ENCODE assay signal across 8 cellular contexts in the genomic region with DNA sequence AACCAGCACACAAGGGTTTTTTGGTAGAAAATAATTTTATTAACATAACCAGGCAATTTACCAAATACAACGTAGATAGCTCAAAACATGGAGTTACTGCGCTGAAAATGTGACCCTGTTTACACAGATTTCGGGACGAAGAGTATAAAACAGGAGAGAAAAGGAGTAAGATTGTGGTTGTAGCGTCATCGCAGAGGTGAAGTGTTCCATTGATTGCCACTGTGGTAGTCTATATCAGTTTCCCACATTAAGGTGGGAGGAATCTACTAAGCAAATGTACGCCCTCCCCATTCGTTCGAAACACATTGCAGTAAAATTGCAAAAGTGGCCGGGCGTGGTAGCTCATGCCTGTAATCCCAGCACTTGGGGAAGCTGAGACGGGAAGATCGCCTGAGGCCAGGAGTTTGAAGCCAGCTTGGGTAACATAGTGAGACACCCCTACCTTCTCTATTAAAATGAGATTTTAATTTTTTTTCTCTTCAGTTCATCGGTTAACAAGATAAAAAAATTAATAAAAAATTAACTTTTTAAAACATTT. TPM values are rescaled to one million over a fixed set of nuclear protein-coding genes. Genes with fewer than 3 reads are reported as not detected.
DNase-seq lines count a peak whose midpoint lies in the region; ATAC-seq, FAIRE-seq and TF ChIP-seq lines count a peak whose summit lies in the region.
"Not testable (repeated sequence)": the region's sequence is repeated elsewhere in the genome, so short reads cannot be mapped to it uniquely, and the experiment has no call there.

No MANE protein-coding gene starts in this region.

- peak overlapping the region; percentile 94 for H3K27ac Mint-ChIP-seq in Calu3 (ENCODE audit: unreplicated experiment)
- H3K27ac Mint-ChIP-seq in osteocyte (ENCODE audit: unreplicated experiment) = not testable (repeated sequence)

- DNase-seq in Calu3 = peak; percentile 34
- DNase-seq in astrocyte of the spinal cord (ENCODE audit: low read depth, low spot score); HepG2 (ENCODE audit: low spot score); osteocyte (ENCODE audit: extremely low spot score, unreplicated experiment); thyroid gland: not testable (repeated sequence)
- peak; percentile 9 to 25 for DNase-seq in erythroblast (lab: John Stamatoyannopoulos, UW)

- not testable (repeated sequence) for ATAC-seq in HepG2

- FAIRE-seq in HepG2 (lab: Jason Lieb, UNC) = not testable (repeated sequence)

- H3K36me3 Mint-ChIP-seq in Calu3 (ENCODE audit: insufficient read depth, unreplicated experiment) = peaks cover 38% of the 10 kb centered on the region
- not testable (repeated sequence) for H3K36me3 Mint-ChIP-seq in osteocyte (ENCODE audit: unreplicated experiment)

- H3K9ac ChIP-seq in Loucy (ENCODE audit: low read depth, low read length, poor library complexity, severe bottlenecking) (peak overlapping the region; percentile 65), HepG2 (ENCODE audit: insufficient read depth, low read depth, low read length) (peak overlapping the region; percentile 92)

- H3K9me2 ChIP-seq in Loucy (replicated peaks; ENCODE audit: low read depth, low read length) = not testable (repeated sequence)

- intact Hi-C loops in Calu3 (cut with micrococcal nuclease; ENCODE audit: unreplicated experiment); HepG2 (cut with micrococcal nuclease; ENCODE audit: unreplicated experiment); thyroid gland (cut with DNase I): not testable (repeated sequence)

- not testable (repeated sequence) for H3K4me2 ChIP-seq in Loucy (ENCODE audit: low read depth, low read length, poor library complexity, severe bottlenecking)
- H3K4me2 ChIP-seq in HepG2 (ENCODE audit: low read depth, low read length) = peak overlapping the region; percentile 95

- H4K20me1 ChIP-seq in Loucy (ENCODE audit: insufficient read depth, low read length, poor library complexity, severe bottlenecking) = not testable (repeated sequence)
- peaks cover 20% of the 10 kb centered on the region for H4K20me1 ChIP-seq in HepG2 (ENCODE audit: insufficient read depth, low read length)

- not testable (repeated sequence) for H3K4me1 ChIP-seq in Loucy (ENCODE audit: insufficient read depth, low read length, poor library complexity, severe bottlenecking); thyroid gland
- H3K4me1 ChIP-seq in HepG2 (ENCODE audit: insufficient read depth, low read length) = peaks cover 41% of the 10 kb centered on the region

- peak overlapping the region; percentile 83 for H3K27ac ChIP-seq in VCaP
- H3K27ac ChIP-seq in HepG2 (ENCODE audit: extremely low read length, insufficient read depth, low read length); thyroid gland: not testable (repeated sequence)

- TF ChIP-seq POLR2A in erythroblast (IDR thresholded peaks at IDR 0.05; ENCODE audit: low read length); HepG2 (IDR thresholded peaks at IDR 0.05; ENCODE audit: insufficient read depth in 1 of 2, low read depth in 2 of 2, low read length in 2 of 2); thyroid gland (IDR thresholded peaks at IDR 0.05): not testable (repeated sequence)

- peak overlapping the region; percentile 73 for H3K4me3 ChIP-seq in Loucy (ENCODE audit: low read length, poor library complexity, severe bottlenecking)
- peak overlapping the region; percentile 70 for H3K4me3 ChIP-seq in astrocyte of the spinal cord (ENCODE audit: low read depth, low read length)
- H3K4me3 ChIP-seq in HepG2 (replicated peaks in 1 of 3; ENCODE audit: insufficient read depth in 1 of 3, low read depth in 2 of 3, low read length in 3 of 3) = peak overlapping the region; percentile 80 to 99 (median 85); a peak in 5 of 6 replicates
- H3K4me3 ChIP-seq in thyroid gland (replicated peaks in 1 of 3) = peak overlapping the region in 2 of 3 donors; percentile 99

- not testable (repeated sequence) for H3K9me3 ChIP-seq in Loucy (ENCODE audit: insufficient read depth, low read depth, low read length); HepG2 (ENCODE audit: low read length); thyroid gland

- H3K9me3 Mint-ChIP-seq in Calu3 (ENCODE audit: low read depth, unreplicated experiment); osteocyte (ENCODE audit: unreplicated experiment): not testable (repeated sequence)

- POLR2A ChIA-PET in HepG2 (lab: Yijun Ruan, JAX) = not testable (repeated sequence)

- H3K27me3 ChIP-seq in Loucy (ENCODE audit: insufficient read depth, low read length, poor library complexity, severe bottlenecking); HepG2 (ENCODE audit: control insufficient read depth in 1 of 2, insufficient read depth in 2 of 2, low read length in 2 of 2); thyroid gland: not testable (repeated sequence)

- not testable (repeated sequence) for BruUV-seq in Calu3 (replicated peaks; lab: Mats Ljungman, UMichigan)
- TSS peak; percentile 90 for BruUV-seq in HepG2 (replicated peaks; lab: Mats Ljungman, UMichigan)

- not testable (repeated sequence) for H3F3A ChIP-seq in Loucy (ENCODE audit: low read depth)

- TF ChIP-seq RAD21 in HepG2 (CRISPR knock-in tag; IDR thresholded peaks at IDR 0.05) = not testable (repeated sequence)

- H3K27me3 Mint-ChIP-seq in Calu3 (ENCODE audit: unreplicated experiment); osteocyte (ENCODE audit: unreplicated experiment): not testable (repeated sequence)

- TF ChIP-seq EP300 in HepG2 (IDR thresholded peaks at IDR 0.05; ENCODE audit: low read depth in 2 of 2, low read length in 2 of 2); HepG2 (CRISPR knock-in tag; IDR thresholded peaks at IDR 0.05; ENCODE audit: borderline replicate concordance): not testable (repeated sequence)

- H2AFZ ChIP-seq in Loucy (ENCODE audit: low read length); HepG2 (ENCODE audit: low read length): not testable (repeated sequence)

- not testable (repeated sequence) for TF ChIP-seq CTCF in Calu3 (IDR thresholded peaks at IDR 0.05; ENCODE audit: unreplicated experiment); Loucy (conservative IDR thresholded peaks at IDR 0.05; ENCODE audit: low read length); VCaP (conservative IDR thresholded peaks at IDR 0.05); astrocyte of the spinal cord (IDR thresholded peaks at IDR 0.05; ENCODE audit: low read depth, low read length); HepG2 (CRISPR knock-in tag; IDR thresholded peaks at IDR 0.05); osteocyte (IDR thresholded peaks at IDR 0.05); thyroid gland (IDR thresholded peaks at IDR 0.05)

- H3K4me3 Mint-ChIP-seq in Calu3 (ENCODE audit: low read depth, unreplicated experiment) (peak overlapping the region; percentile 90), osteocyte (ENCODE audit: unreplicated experiment) (peak overlapping the region; percentile 50)

- H3K79me2 ChIP-seq in Loucy (ENCODE audit: insufficient read depth, low read length) = not testable (repeated sequence)
- peaks cover 37% of the 10 kb centered on the region for H3K79me2 ChIP-seq in HepG2 (ENCODE audit: insufficient read depth, low read length)

- in situ Hi-C loops in astrocyte of the spinal cord (cut with HindIII; ENCODE audit: low sequenced_read_pairs); HepG2 (cut with HindIII; ENCODE audit: extremely low pct_ligation_motif_present, low pct_unique_long_range_greater_than_20kb): not testable (repeated sequence)

- CTCF ChIA-PET in Calu3 (lab: Charles Lee); HepG2 (lab: Yijun Ruan, JAX; ENCODE audit: low intra/inter-chr PET ratio, low total read pairs): not testable (repeated sequence)

- H3K4me1 Mint-ChIP-seq in Calu3 (ENCODE audit: low read depth, unreplicated experiment) = peaks cover 29% of the 10 kb centered on the region
- H3K4me1 Mint-ChIP-seq in osteocyte (ENCODE audit: unreplicated experiment) = peaks cover 27% of the 10 kb centered on the region

- WGBS in HepG2 (ENCODE audit: low lambda C conversion rate) = 24% methylated on average over 12 of the region's 14 CpGs
- 57 to 58% methylated on average over 14 of the region's 14 CpGs for WGBS in thyroid gland, 2 donors

- not testable (repeated sequence) for H3K36me3 ChIP-seq in Loucy (ENCODE audit: insufficient read depth, low read length); HepG2 (replicated peaks in 1 of 2; ENCODE audit: control insufficient read depth in 1 of 2, insufficient read depth in 2 of 2, low read length in 2 of 2); thyroid gland

RNA-seq across cellular contexts. Expression of a gene that starts 1.0 kb away (rescaled TPM):
- total RNA-seq in Calu3 (2022) (171 and 172 TPM in 2 replicates), HepG2 (2016; rRNA removed; fragmentation: Illumina TruSeq; extraction: Trizol) (169 and 249 TPM in 2 replicates), osteocyte (107 and 109 TPM in 2 replicates), thyroid gland (100 to 1,000 TPM in 2 of 4 donors, 10 to 100 TPM in 2; 80.5 to 172 (median 117) TPM)
- total RNA-seq in HepG2 (2016; cell fraction: cytosol; rRNA removed; fragmentation: Illumina TruSeq; extraction: Trizol; ENCODE audit: low read depth) = 29.3 and 30.1 TPM in 2 replicates
- 167 and 227 TPM in 2 replicates for total RNA-seq in HepG2 (2016; cell fraction: insoluble cytoplasmic fraction; rRNA removed; fragmentation: Illumina TruSeq; extraction: Trizol)
- total RNA-seq in HepG2 (2016; cell fraction: membrane; rRNA removed; fragmentation: Illumina TruSeq; extraction: Trizol) = 76.3 and 82.8 TPM in 2 replicates
- total RNA-seq in HepG2 (2016; cell fraction: nucleus; rRNA removed; fragmentation: Illumina TruSeq; extraction: Trizol) = 116 and 122 TPM in 2 replicates
- polyA plus RNA-seq in HepG2 (2011; rRNA removed) = 123 and 133 TPM in 2 replicates
- 73.0 and 84.6 TPM in 2 replicates for polyA plus RNA-seq in HepG2 (2011; cell fraction: cytosol; rRNA removed)
- 157 and 195 TPM in 2 replicates for polyA plus RNA-seq in HepG2 (2011; cell fraction: nucleus; rRNA removed)
- polyA plus RNA-seq in HepG2 (2012) = 92.3 and 114 TPM in 2 replicates
- 11.7 and 12.8 TPM in 2 replicates for polyA plus RNA-seq in HepG2 (2016; cell fraction: cytosol; fragmentation: Illumina TruSeq; extraction: Trizol; ENCODE audit: low read depth)
- polyA plus RNA-seq in HepG2 (2016; cell fraction: insoluble cytoplasmic fraction; fragmentation: Illumina TruSeq; extraction: Trizol; ENCODE audit: low read depth) = 160 and 180 TPM in 2 replicates
- polyA plus RNA-seq in HepG2 (2016; cell fraction: membrane; fragmentation: Illumina TruSeq; extraction: Trizol; ENCODE audit: low read depth) = 34.7 and 36.5 TPM in 2 replicates
- 194 and 214 TPM in 2 replicates for polyA plus RNA-seq in HepG2 (2016; cell fraction: nucleus; fragmentation: Illumina TruSeq; extraction: Trizol; ENCODE audit: insufficient read depth, low read depth)
- 160 and 261 TPM in 2 replicates for polyA minus RNA-seq in HepG2 (2011; rRNA and poly(A)+ RNA removed; ENCODE audit: low replicate concordance)
- 82.4 and 91.4 TPM in 2 replicates for polyA minus RNA-seq in HepG2 (2011; cell fraction: cytosol; rRNA and poly(A)+ RNA removed)
- polyA minus RNA-seq in HepG2 (2011; cell fraction: nucleus; rRNA and poly(A)+ RNA removed) = 115 and 127 TPM in 2 replicates

RNA-seq across cellular contexts. Expression of a gene that starts 36.6 kb away (rescaled TPM):
- total RNA-seq in Calu3 (2022) = 112 and 114 TPM in 2 replicates
- 36.2 and 75.9 TPM in 2 replicates for total RNA-seq in HepG2 (2016; rRNA removed; fragmentation: Illumina TruSeq; extraction: Trizol)
- 34.0 and 35.5 TPM in 2 replicates for total RNA-seq in HepG2 (2016; cell fraction: cytosol; rRNA removed; fragmentation: Illumina TruSeq; extraction: Trizol; ENCODE audit: low read depth)
- 30.0 and 79.6 TPM in 2 replicates for total RNA-seq in HepG2 (2016; cell fraction: insoluble cytoplasmic fraction; rRNA removed; fragmentation: Illumina TruSeq; extraction: Trizol)
- 24.9 and 29.8 TPM in 2 replicates for total RNA-seq in HepG2 (2016; cell fraction: membrane; rRNA removed; fragmentation: Illumina TruSeq; extraction: Trizol)
- 104 and 124 TPM in 2 replicates for total RNA-seq in HepG2 (2016; cell fraction: nucleus; rRNA removed; fragmentation: Illumina TruSeq; extraction: Trizol)
- 183 and 205 TPM in 2 replicates for polyA plus RNA-seq in HepG2 (2011; rRNA removed)
- 51.3 and 61.8 TPM in 2 replicates for polyA plus RNA-seq in HepG2 (2011; cell fraction: cytosol; rRNA removed)
- 924 and 979 TPM in 2 replicates for polyA plus RNA-seq in HepG2 (2011; cell fraction: nucleus; rRNA removed)
- polyA plus RNA-seq in HepG2 (2012) = 192 and 342 TPM in 2 replicates
- polyA plus RNA-seq in HepG2 (2016; cell fraction: cytosol; fragmentation: Illumina TruSeq; extraction: Trizol; ENCODE audit: low read depth) = 11.9 and 14.0 TPM in 2 replicates
- 44.5 and 55.7 TPM in 2 replicates for polyA plus RNA-seq in HepG2 (2016; cell fraction: insoluble cytoplasmic fraction; fragmentation: Illumina TruSeq; extraction: Trizol; ENCODE audit: low read depth)
- 21.0 and 26.0 TPM in 2 replicates for polyA plus RNA-seq in HepG2 (2016; cell fraction: membrane; fragmentation: Illumina TruSeq; extraction: Trizol; ENCODE audit: low read depth)
- polyA plus RNA-seq in HepG2 (2016; cell fraction: nucleus; fragmentation: Illumina TruSeq; extraction: Trizol; ENCODE audit: insufficient read depth, low read depth) = 410 and 416 TPM in 2 replicates
- 19.4 and 69.4 TPM in 2 replicates for polyA minus RNA-seq in HepG2 (2011; rRNA and poly(A)+ RNA removed; ENCODE audit: low replicate concordance)
- 20.8 and 23.0 TPM in 2 replicates for polyA minus RNA-seq in HepG2 (2011; cell fraction: cytosol; rRNA and poly(A)+ RNA removed)
- 224 and 250 TPM in 2 replicates for polyA minus RNA-seq in HepG2 (2011; cell fraction: nucleus; rRNA and poly(A)+ RNA removed)
- total RNA-seq in osteocyte = 148 and 176 TPM in 2 replicates
- total RNA-seq in thyroid gland = 10 to 100 TPM; 42.9 to 96.4 (median 60.9) TPM
